11 cellular contexts compared by ENCODE assay signal in genomic region chr5:172658869-172659513, GRCh38. TPM values are rescaled to one million over a fixed set of nuclear protein-coding genes. Genes with fewer than 3 reads are reported as not detected.
DNase-seq lines count a peak whose midpoint lies in the region; ATAC-seq and TF ChIP-seq lines count a peak whose summit lies in the region.
"Had no signal": no experiment of that assay in that cellular context is flagged by ENCODE, and none has a peak within 500 bp of the region (broad histone marks: within the 10 kb centered on the region; RNA-seq: fewer than 3 reads in every experiment).

No MANE protein-coding gene starts in this region.

- H3K27ac ChIP-seq in VCaP (peak overlapping the region; percentile 55), psoas muscle (peak overlapping the region; percentile 66)

- H3K36me3 ChIP-seq in psoas muscle (ENCODE audit: insufficient read depth in 1 of 2, low read depth in 1 of 2) = no peaks in the 10 kb centered on the region

- peaks cover 0 to 21% (median 0%) of the 10 kb centered on the region in 3 donors for H3K27me3 ChIP-seq in psoas muscle (ENCODE audit: insufficient read depth in 3 of 3, low read length in 2 of 3)

- DNase-seq in DMS53 treated with DMSO at 0.1 percent for 48 hours (lab: John Stamatoyannopoulos, UW; ENCODE audit: unreplicated experiment) = peak; percentile 11
- peak; percentile 83 for DNase-seq in left ventricle myocardium superior
- peak; percentile 39 to 63 for DNase-seq in psoas muscle
- no peak for DNase-seq in MV-4-11 (lab: John Stamatoyannopoulos, UW)
- DNase-seq in NCI-H748 (lab: John Stamatoyannopoulos, UW; ENCODE audit: unreplicated experiment) = no peak
- DNase-seq: activated B cell treated with CpG ODN at 0.5 μM for 24 hours, COR-L47, NCI-H345 had no signal

- intact Hi-C loops in left ventricle myocardium superior (cut with micrococcal nuclease) (no loop called here), psoas muscle (cut with DNase I) (no loop called here)

- H3K4me1 ChIP-seq in psoas muscle = peaks cover 15% of the 10 kb centered on the region

- ATAC-seq in left ventricle myocardium superior (peak; percentile 84), psoas muscle (peak in 3 of 4 donors; percentile 17 to 45 (median 39)), HG02623 (IDR thresholded peaks at IDR 0.05; ENCODE audit: unreplicated experiment) (no peak), HG03571 (IDR thresholded peaks at IDR 0.05; ENCODE audit: unreplicated experiment) (no peak)

- peak overlapping the region; percentile 15 for H3K4me3 ChIP-seq in psoas muscle

- 25 to 35% (median 32%) methylated on average over 9 of the region's 9 CpGs for WGBS in psoas muscle, 3 donors

- peaks cover 3% of the 10 kb centered on the region for H3K9me3 ChIP-seq in psoas muscle

- TF ChIP-seq CTCF in VCaP (conservative IDR thresholded peaks at IDR 0.05) (no peak), psoas muscle (IDR thresholded peaks at IDR 0.05) (no peak)

RNA-seq across cellular contexts. Expression of gene NEURL1B, which starts 17.9 kb away (rescaled TPM):
- 32.0 TPM for total RNA-seq in left ventricle myocardium superior
- total RNA-seq in psoas muscle = 10 to 100 TPM; 13.7 to 20.4 (median 16.4) TPM
- 1 to 10 TPM; 8.0 to 9.7 (median 8.2) TPM for polyA plus RNA-seq in psoas muscle

Comparison
In these comparisons a context has a peak if more than half of its experiments do, and no peak if none do; other contexts are left out.
1. DNase-seq: peak in DMS53 treated with DMSO at 0.1 percent for 48 hours (single experiment), left ventricle myocardium superior (single experiment) and psoas muscle (2 of 2); none in MV-4-11 (single experiment) and NCI-H748 (single experiment).
2. ATAC-seq: peak in left ventricle myocardium superior (single experiment) and psoas muscle (3 of 4); none in HG02623 (single experiment) and HG03571 (single experiment).